ENCODE assay signal across 1 cellular context in the genomic region with DNA sequence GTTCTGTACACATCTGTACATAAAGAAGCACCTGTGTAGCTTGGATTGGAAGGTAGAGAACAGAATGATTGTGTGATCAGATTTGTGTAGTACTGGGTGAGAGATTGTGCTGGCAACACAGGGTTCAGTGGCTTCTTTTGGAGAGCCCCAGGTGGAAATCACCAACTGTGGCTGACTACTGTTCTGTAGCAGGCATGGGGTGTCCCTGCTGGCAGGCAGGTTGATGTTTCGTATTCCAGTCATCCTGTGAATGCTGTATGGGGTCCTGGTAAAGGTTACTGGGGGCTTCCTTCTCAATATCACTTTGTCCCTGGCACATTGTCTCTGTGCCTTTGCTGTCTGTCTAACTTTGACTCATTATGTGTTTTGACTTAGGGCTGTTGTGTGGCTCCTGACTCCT.
TF ChIP-seq lines count a peak whose summit lies in the region.

No MANE protein-coding gene starts in this region.

TF ChIP-seq in GM23338, 12 proteins besides CTCF, POLR2A, EP300 and RAD21 (continued from another document):
- TF ChIP-seq, protein P1, sequence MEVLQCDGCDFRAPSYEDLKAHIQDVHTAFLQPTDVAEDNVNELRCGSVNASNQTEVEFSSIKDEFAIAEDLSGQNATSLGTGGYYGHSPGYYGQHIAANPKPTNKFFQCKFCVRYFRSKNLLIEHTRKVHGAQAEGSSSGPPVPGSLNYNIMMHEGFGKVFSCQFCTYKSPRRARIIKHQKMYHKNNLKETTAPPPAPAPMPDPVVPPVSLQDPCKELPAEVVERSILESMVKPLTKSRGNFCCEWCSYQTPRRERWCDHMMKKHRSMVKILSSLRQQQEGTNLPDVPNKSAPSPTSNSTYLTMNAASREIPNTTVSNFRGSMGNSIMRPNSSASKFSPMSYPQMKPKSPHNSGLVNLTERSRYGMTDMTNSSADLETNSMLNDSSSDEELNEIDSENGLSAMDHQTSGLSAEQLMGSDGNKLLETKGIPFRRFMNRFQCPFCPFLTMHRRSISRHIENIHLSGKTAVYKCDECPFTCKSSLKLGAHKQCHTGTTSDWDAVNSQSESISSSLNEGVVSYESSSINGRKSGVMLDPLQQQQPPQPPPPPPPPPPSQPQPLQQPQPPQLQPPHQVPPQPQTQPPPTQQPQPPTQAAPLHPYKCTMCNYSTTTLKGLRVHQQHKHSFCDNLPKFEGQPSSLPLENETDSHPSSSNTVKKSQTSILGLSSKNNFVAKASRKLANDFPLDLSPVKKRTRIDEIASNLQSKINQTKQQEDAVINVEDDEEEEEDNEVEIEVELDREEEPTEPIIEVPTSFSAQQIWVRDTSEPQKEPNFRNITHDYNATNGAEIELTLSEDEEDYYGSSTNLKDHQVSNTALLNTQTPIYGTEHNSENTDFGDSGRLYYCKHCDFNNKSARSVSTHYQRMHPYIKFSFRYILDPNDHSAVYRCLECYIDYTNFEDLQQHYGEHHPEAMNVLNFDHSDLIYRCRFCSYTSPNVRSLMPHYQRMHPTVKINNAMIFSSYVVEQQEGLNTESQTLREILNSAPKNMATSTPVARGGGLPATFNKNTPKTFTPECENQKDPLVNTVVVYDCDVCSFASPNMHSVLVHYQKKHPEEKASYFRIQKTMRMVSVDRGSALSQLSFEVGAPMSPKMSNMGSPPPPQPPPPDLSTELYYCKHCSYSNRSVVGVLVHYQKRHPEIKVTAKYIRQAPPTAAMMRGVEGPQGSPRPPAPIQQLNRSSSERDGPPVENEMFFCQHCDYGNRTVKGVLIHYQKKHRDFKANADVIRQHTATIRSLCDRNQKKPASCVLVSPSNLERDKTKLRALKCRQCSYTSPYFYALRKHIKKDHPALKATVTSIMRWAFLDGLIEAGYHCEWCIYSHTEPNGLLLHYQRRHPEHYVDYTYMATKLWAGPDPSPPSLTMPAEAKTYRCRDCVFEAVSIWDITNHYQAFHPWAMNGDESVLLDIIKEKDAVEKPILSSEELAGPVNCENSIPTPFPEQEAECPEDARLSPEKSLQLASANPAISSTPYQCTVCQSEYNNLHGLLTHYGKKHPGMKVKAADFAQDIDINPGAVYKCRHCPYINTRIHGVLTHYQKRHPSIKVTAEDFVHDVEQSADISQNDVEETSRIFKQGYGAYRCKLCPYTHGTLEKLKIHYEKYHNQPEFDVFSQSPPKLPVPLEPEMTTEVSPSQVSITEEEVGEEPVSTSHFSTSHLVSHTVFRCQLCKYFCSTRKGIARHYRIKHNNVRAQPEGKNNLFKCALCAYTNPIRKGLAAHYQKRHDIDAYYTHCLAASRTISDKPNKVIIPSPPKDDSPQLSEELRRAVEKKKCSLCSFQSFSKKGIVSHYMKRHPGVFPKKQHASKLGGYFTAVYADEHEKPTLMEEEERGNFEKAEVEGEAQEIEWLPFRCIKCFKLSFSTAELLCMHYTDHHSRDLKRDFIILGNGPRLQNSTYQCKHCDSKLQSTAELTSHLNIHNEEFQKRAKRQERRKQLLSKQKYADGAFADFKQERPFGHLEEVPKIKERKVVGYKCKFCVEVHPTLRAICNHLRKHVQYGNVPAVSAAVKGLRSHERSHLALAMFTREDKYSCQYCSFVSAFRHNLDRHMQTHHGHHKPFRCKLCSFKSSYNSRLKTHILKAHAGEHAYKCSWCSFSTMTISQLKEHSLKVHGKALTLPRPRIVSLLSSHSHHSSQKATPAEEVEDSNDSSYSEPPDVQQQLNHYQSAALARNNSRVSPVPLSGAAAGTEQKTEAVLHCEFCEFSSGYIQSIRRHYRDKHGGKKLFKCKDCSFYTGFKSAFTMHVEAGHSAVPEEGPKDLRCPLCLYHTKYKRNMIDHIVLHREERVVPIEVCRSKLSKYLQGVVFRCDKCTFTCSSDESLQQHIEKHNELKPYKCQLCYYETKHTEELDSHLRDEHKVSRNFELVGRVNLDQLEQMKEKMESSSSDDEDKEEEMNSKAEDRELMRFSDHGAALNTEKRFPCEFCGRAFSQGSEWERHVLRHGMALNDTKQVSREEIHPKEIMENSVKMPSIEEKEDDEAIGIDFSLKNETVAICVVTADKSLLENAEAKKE (CRISPR knock-in tag; IDR thresholded peaks at IDR 0.05), result no peak
- no peak for TF ChIP-seq JUNB (IDR thresholded peaks at IDR 0.05; ENCODE audit: unreplicated experiment)
TF ChIP-seq in GM23338: peak in this region for 0.
